Comparison of ENCODE assay signal across 8 cellular contexts in the genomic region with DNA sequence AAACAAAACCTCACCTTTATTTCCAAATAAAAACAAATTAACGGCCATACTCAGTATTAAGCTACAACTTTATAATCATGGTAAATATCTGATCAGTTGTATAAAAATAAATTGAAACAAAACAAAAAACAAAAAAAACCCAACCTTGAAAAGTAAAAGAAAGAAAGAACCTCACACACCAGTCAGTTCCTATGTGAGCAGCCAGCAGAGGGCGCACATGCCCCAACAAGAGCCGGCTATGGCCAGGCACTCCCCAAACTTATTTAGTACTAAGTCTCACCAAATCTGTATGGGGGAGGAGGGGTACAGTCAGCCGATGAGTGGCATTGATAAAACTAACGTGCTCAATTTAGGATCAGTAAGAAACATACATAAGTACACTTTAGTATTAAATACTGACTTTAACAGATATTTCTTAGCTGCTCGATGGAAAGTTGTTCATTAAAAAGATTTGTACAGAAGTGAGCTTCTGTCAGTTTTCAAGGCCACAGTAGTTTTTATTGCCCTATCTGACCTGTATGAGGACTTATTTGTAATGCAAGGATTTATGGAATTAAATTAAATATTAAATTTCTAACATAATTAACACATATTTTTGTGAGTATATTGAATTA.
DNase-seq lines count a peak whose midpoint lies in the region; FAIRE-seq and TF ChIP-seq lines count a peak whose summit lies in the region.

No MANE protein-coding gene starts in this region.

- H3K9me3 ChIP-seq in Loucy (ENCODE audit: insufficient read depth, low read depth, low read length) = no peaks in the 10 kb centered on the region

- H2AFZ ChIP-seq in Loucy (ENCODE audit: low read length) = no peak overlapping the region

- H4K20me1 ChIP-seq in Loucy (ENCODE audit: insufficient read depth, low read length, poor library complexity, severe bottlenecking) = no peaks in the 10 kb centered on the region

- H3K9ac ChIP-seq in Loucy (ENCODE audit: low read depth, low read length, poor library complexity, severe bottlenecking) = no peak overlapping the region

- peak; percentile 98 for TF ChIP-seq CTCF in Loucy (conservative IDR thresholded peaks at IDR 0.05; ENCODE audit: low read length)

- H3F3A ChIP-seq in Loucy (ENCODE audit: low read depth) = no peaks in the 10 kb centered on the region

- DNase-seq in ELF-1 (ENCODE audit: low read depth, low spot score) (peak; percentile 75), H4 (ENCODE audit: low spot score) (peak; percentile 71), SHP77 treated with DMSO at 0.1 percent for 48 hours (lab: John Stamatoyannopoulos, UW) (peak; percentile 44), germinal center (ENCODE audit: low spot score) (peak; percentile 61), posterior vena cava (ENCODE audit: low spot score) (peak; percentile 96), urothelium cell line (ENCODE audit: low spot score) (peak; percentile 44)
- peak; percentile 60 for DNase-seq in activated gamma-delta T cell treated with anti-CD3 and anti-CD28 coated beads, Interleukin-2, amount 50 U/mL, for 16 hours (ENCODE audit: low read depth)

- no peaks in the 10 kb centered on the region for H3K9me2 ChIP-seq in Loucy (replicated peaks; ENCODE audit: low read depth, low read length)

- H3K79me2 ChIP-seq in Loucy (ENCODE audit: insufficient read depth, low read length) = 0 out of 2 replicates have a peak, but pooled peaks cover 3% of the 10 kb centered on the region

- H3K4me3 ChIP-seq in Loucy (ENCODE audit: low read length, poor library complexity, severe bottlenecking) = no peak overlapping the region

- H3K27me3 ChIP-seq in Loucy (ENCODE audit: insufficient read depth, low read length, poor library complexity, severe bottlenecking) = no peaks in the 10 kb centered on the region

- no peak for FAIRE-seq in urothelium cell line (lab: Jason Lieb, UNC)

- H3K36me3 ChIP-seq in Loucy (ENCODE audit: insufficient read depth, low read length) = no peaks in the 10 kb centered on the region

- H3K4me2 ChIP-seq in Loucy (ENCODE audit: low read depth, low read length, poor library complexity, severe bottlenecking) = no peak overlapping the region

- intact Hi-C loops in posterior vena cava (cut with DNase I) = loop anchor here (5.0 to 10.0 kb wide), 2 partner anchors 169 to 1162 kb away; a partner anchor contains a TSS

- peaks cover 9% of the 10 kb centered on the region for H3K4me1 ChIP-seq in Loucy (ENCODE audit: insufficient read depth, low read length, poor library complexity, severe bottlenecking)

Comparison
In these comparisons a context has a peak if more than half of its experiments do, and no peak if none do; other contexts are left out.
1. DNase-seq: peak in every context shown above with its lines; median percentile 96 in posterior vena cava; 75 in ELF-1; 71 in H4; 61 in germinal center; 60 in activated gamma-delta T cell treated with anti-CD3 and anti-CD28 coated beads, Interleukin-2, amount 50 U/mL, for 16 hours; 44 in SHP77 treated with DMSO at 0.1 percent for 48 hours; 44 in urothelium cell line.